Comparison of ENCODE assay signal across 1 cellular context in the genomic region with DNA sequence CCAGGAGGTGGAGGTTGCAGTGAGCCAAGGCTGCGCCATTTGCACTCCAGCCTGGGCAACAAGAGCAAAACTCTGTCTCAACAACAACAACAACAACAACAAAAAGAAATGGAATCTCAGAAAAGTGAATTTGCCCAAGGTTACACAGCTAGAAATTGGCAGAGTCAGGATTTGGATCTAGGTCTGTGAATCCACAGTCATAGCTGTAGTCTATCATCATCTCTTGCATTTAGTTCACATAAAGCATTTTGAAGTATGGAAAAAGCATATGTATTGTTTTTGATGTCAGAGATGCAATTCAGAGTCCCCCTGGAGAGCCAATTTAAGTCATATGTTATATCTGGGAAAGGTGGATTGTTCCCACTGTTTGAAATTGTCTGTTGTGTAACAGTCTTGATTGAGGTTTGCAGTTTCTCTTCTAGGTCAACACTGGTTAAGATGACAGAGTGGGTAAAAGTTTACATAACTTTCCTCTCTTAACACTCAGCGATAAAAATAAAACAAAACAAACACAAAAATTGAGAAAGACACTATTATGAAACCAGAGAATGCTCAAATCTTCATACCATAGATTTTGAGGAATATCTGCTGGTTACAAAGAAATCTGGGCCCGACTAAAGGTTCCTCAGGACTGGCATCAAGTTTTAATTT.
A peak's percentile ranks its signal among the peaks of the same experiment; 100 is the strongest.
TF ChIP-seq lines count a peak whose summit lies in the region.

No MANE protein-coding gene starts in this region.

TF ChIP-seq in liver, 16 proteins besides CTCF, POLR2A, EP300 and RAD21 (continued from another document):
- TF ChIP-seq, protein P1, sequence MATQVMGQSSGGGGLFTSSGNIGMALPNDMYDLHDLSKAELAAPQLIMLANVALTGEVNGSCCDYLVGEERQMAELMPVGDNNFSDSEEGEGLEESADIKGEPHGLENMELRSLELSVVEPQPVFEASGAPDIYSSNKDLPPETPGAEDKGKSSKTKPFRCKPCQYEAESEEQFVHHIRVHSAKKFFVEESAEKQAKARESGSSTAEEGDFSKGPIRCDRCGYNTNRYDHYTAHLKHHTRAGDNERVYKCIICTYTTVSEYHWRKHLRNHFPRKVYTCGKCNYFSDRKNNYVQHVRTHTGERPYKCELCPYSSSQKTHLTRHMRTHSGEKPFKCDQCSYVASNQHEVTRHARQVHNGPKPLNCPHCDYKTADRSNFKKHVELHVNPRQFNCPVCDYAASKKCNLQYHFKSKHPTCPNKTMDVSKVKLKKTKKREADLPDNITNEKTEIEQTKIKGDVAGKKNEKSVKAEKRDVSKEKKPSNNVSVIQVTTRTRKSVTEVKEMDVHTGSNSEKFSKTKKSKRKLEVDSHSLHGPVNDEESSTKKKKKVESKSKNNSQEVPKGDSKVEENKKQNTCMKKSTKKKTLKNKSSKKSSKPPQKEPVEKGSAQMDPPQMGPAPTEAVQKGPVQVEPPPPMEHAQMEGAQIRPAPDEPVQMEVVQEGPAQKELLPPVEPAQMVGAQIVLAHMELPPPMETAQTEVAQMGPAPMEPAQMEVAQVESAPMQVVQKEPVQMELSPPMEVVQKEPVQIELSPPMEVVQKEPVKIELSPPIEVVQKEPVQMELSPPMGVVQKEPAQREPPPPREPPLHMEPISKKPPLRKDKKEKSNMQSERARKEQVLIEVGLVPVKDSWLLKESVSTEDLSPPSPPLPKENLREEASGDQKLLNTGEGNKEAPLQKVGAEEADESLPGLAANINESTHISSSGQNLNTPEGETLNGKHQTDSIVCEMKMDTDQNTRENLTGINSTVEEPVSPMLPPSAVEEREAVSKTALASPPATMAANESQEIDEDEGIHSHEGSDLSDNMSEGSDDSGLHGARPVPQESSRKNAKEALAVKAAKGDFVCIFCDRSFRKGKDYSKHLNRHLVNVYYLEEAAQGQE (IDR thresholded peaks at IDR 0.05) = peak; percentile 35
- TF ChIP-seq NR2F2 (IDR thresholded peaks at IDR 0.05) = no peak
- TF ChIP-seq, protein P2, sequence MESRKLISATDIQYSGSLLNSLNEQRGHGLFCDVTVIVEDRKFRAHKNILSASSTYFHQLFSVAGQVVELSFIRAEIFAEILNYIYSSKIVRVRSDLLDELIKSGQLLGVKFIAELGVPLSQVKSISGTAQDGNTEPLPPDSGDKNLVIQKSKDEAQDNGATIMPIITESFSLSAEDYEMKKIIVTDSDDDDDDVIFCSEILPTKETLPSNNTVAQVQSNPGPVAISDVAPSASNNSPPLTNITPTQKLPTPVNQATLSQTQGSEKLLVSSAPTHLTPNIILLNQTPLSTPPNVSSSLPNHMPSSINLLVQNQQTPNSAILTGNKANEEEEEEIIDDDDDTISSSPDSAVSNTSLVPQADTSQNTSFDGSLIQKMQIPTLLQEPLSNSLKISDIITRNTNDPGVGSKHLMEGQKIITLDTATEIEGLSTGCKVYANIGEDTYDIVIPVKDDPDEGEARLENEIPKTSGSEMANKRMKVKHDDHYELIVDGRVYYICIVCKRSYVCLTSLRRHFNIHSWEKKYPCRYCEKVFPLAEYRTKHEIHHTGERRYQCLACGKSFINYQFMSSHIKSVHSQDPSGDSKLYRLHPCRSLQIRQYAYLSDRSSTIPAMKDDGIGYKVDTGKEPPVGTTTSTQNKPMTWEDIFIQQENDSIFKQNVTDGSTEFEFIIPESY (IDR thresholded peaks at IDR 0.05) = peak; percentile 70
TF ChIP-seq in liver: peak in this region for 10.
